ENCODE assay signal across 8 cellular contexts in the genomic region with DNA sequence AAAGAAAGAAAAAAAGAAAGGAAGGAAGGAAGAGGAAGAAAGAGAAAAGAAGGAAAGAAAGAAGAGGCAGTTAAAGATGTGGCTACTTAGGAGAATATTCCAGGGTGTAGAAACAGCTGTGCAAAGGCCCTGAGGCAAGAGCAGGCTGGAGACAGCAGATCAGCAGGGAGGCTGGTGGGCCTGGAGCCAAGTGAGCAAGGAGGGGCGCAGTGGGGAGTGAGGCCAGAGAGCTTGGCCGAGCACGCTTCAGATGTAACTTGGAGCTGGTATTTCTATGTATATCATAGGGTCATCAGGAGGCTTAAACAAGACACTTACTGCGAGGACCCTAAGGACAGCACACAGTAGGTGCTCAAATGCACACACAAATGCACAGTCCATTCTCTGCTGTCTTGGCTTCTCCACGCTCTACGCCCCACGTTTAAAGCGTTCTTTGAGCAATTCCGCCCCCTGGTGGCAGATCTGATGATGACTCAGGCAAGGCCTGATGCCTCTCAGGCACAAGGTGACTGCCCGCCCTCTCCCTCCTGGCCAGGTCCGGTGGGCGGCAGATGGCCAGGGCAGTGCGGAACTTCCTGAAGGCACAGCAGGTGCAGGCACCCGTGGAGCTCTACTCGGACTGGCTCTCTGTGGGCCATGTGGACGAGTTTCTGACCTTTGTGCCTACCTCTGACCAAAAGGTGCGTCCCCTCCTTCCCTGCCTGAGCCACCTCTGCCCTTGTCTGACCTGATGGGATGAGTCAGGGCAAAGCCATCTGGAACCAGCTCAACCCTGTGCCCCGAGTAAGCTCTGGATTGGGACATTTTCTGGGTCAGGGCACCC. TPM values are rescaled to one million over a fixed set of nuclear protein-coding genes. Genes with fewer than 3 reads are reported as not detected.
DNase-seq lines count a peak whose midpoint lies in the region; ATAC-seq and TF ChIP-seq lines count a peak whose summit lies in the region.

No MANE protein-coding gene starts in this region.

- no peaks in the 10 kb centered on the region for H3K36me3 ChIP-seq in adipocyte (ENCODE audit: control insufficient read depth, insufficient read depth, low read length, severe bottlenecking)

- no peaks in the 10 kb centered on the region for H3K9me3 ChIP-seq in adipocyte (ENCODE audit: control insufficient read depth, low read length)

- H3K4me3 ChIP-seq in adipocyte (ENCODE audit: low read length) = no peak overlapping the region

- CTCF ChIA-PET in GM10248 (lab: Yijun Ruan, JAX) = interaction anchor here (0.6 to 13.4 kb wide), 27 partner anchors 8 to 613 kb away, joined by 3 to 209 read pairs (median 4); partner anchors contain the start of gene PADI2

- DNase-seq in GM10248 (ENCODE audit: extremely low spot score) = peak; percentile 89
- DNase-seq in NCI-H1092 treated with DMSO at 0.1 percent for 48 hours (lab: John Stamatoyannopoulos, UW) = peak; percentile 79
- peak; percentile 74 for DNase-seq in T follicular helper cell (ENCODE audit: low read depth)
- peak; percentile 96 for DNase-seq in adipocyte (ENCODE audit: low read depth)
- peak; percentile 88 for DNase-seq in left cardiac atrium
- DNase-seq in renal cortical epithelial cell (ENCODE audit: low read depth) = peak; percentile 77

- H3K27me3 ChIP-seq in adipocyte (replicated peaks; ENCODE audit: control insufficient read depth, insufficient read depth, low read length) = peaks cover 33% of the 10 kb centered on the region

- H3K9ac ChIP-seq in adipocyte (ENCODE audit: low read length) = no peak overlapping the region

- POLR2A ChIA-PET in GM10248 (lab: Yijun Ruan, JAX) = no interaction called here

- intact Hi-C loops in left cardiac atrium (cut with DNase I) = loop anchor here (1.0 to 10.0 kb wide), 2 partner anchors 112 to 172 kb away; no protein-coding TSS in a partner anchor

- H3K4me1 ChIP-seq in adipocyte (ENCODE audit: control insufficient read depth, insufficient read depth, low read length) = peaks cover 19% of the 10 kb centered on the region

- ATAC-seq in left cardiac atrium (peak; percentile 77 to 79), HG03520 (IDR thresholded peaks at IDR 0.05; ENCODE audit: unreplicated experiment) (no peak), GM18519 (IDR thresholded peaks at IDR 0.05; ENCODE audit: low FRiP score, unreplicated experiment) (no peak)

- peak; percentile 94 for TF ChIP-seq CTCF in GM10248 (IDR thresholded peaks at IDR 0.05; ENCODE audit: control extremely low read depth, extremely low read depth, low read depth, missing control alignments)

RNA-seq across cellular contexts. Expression of gene PADI3, which starts 11.9 kb away (rescaled TPM):
- not detected for total RNA-seq in left cardiac atrium
- 0.05 and 0.35 TPM in 2 replicates for total RNA-seq in renal cortical epithelial cell

RNA-seq across cellular contexts. Expression of gene PADI1, which starts 32.1 kb away (rescaled TPM):
- total RNA-seq in left cardiac atrium (not detected), renal cortical epithelial cell (1.5 and 26.0 TPM in 2 replicates)

Comparison
In these comparisons a context has a peak if more than half of its experiments do, and no peak if none do; other contexts are left out.
1. ATAC-seq: peak in left cardiac atrium (2 of 2); none in HG03520 (single experiment) and GM18519 (single experiment).
2. Peak in every context shown above with its lines, with median percentiles within 50 percentile points of each other: DNase-seq.